1 cellular context compared by ENCODE assay signal in the genomic region with DNA sequence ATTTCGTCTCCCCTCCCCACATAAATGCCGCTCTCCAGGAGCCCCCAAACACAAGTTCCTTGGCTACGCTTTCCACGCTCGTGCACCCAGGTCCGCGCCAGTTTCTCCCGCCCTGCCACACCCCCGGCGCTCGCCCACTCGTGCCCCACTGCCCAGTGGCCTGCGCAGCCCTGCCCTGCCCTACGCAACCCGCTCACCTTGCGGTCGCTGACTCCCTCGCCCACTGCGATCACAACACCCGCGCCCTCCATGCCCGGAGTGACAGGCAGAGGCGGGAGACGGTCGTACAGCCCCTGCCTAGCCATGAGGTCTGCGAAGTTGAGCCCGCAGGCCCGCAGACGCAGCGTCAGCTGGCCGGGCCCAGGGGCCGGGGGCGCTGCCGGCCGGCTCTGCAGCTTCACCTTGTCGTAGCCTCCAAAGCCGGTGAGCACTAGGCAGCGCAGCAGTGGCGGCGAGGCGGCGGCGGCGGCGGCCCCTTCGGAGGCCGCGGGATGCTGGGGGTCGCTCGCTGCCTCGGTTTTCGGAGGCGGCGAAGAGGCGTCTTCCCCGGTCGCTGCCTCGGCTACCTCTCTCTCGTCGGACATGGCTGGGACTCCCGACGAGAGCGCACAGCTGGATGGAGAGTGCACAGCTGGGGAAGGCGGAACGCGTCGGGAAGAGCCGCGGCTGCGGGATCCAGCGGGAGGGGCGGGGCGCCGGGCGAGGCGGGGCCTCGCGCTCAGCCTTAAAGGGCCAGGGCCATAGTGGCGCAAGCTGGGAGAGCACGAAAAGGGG.
TF ChIP-seq lines count a peak whose summit lies in the region.

A gene (minus strand): TSS at position 647 of the 774 bp plus-strand sequence. CDS start 63 bp downstream, at position 584.

TF ChIP-seq in IMR-90, 13 proteins besides CTCF, POLR2A, EP300 and RAD21 (continued from another document):
- TF ChIP-seq MXI1 (IDR thresholded peaks at IDR 0.05; ENCODE audit: borderline replicate concordance, low read depth, low read length), result no peak; the same call in 1 of the 2 replicates
